Comparison of ENCODE assay signal across 21 cellular contexts in genomic region chr2:19086351-19086750, GRCh38.
DNase-seq lines count a peak whose midpoint lies in the region; ATAC-seq and TF ChIP-seq lines count a peak whose summit lies in the region.
"Had no signal": no experiment of that assay in that cellular context is flagged by ENCODE, and none has a peak within 500 bp of the region (broad histone marks: within the 10 kb centered on the region; RNA-seq: fewer than 3 reads in every experiment).

No MANE protein-coding gene starts in this region.

- peak overlapping the region; percentile 46 for H3K27ac Mint-ChIP-seq in nephron progenitor cell
- H3K27ac Mint-ChIP-seq: CD4-positive, CD25-positive, alpha-beta regulatory T cell had no signal

- peak; percentile 22 for DNase-seq in ELF-1 (ENCODE audit: low read depth, low spot score)
- peak; percentile 50 for DNase-seq in iPS DF 6.9 (ENCODE audit: low read depth, low spot score)
- DNase-seq in nephron progenitor cell: no peak
- no peak for DNase-seq in central memory CD4-positive, alpha-beta T cell
- DNase-seq: BE2C; CD4-positive, CD25-positive, alpha-beta regulatory T cell; COR-L47; DMS 273 treated with DMSO at 0.1 percent for 48 hours; DND-41; NCI-H1417 treated with DMSO at 0.1 percent for 48 hours; NCI-H187 treated with DMSO at 0.1 percent for 48 hours; NCI-H226; NCI-H524; PC-3; RPMI8226; SHP77 treated with DMSO at 0.1 percent for 48 hours; SK-N-SH had no signal

- peaks cover 25% of the 10 kb centered on the region for H3K9me3 Mint-ChIP-seq in nephron progenitor cell

- H3K27ac ChIP-seq in HUES64 (ENCODE audit: low read depth, low read length) (peak overlapping the region; percentile 96), iPS DF 6.9 (ENCODE audit: low read length) (no peak overlapping the region)
- H3K27ac ChIP-seq: KMS-11 had no signal

- 8% methylated on average over 3 of the region's 3 CpGs for WGBS in HUES64
- WGBS in iPS DF 6.9 (ENCODE audit: insufficient coverage, insufficient read length): no CpG with 5 or more reads among the region's 3 CpGs

- no peak for TF ChIP-seq CTCF in nephron progenitor cell (IDR thresholded peaks at IDR 0.05)

- H3K27me3 Mint-ChIP-seq in nephron progenitor cell (ENCODE audit: low read depth, poor library complexity): peaks cover 5% of the 10 kb centered on the region
- H3K27me3 Mint-ChIP-seq: CD4-positive, CD25-positive, alpha-beta regulatory T cell had no signal

- ATAC-seq in HG03039 (IDR thresholded peaks at IDR 0.05; ENCODE audit: unreplicated experiment) (no peak), GM19452 (IDR thresholded peaks at IDR 0.05; ENCODE audit: unreplicated experiment) (no peak)
- ATAC-seq: PC-3 had no signal

- H3K36me3 ChIP-seq in HUES64 (ENCODE audit: insufficient read depth, low read length) (no peaks in the 10 kb centered on the region), iPS DF 6.9 (ENCODE audit: control insufficient read depth, insufficient read depth, low read length) (no peaks in the 10 kb centered on the region)
- H3K36me3 ChIP-seq: BE2C had no signal

- no peak overlapping the region for H3K4me3 Mint-ChIP-seq in nephron progenitor cell
- H3K4me3 Mint-ChIP-seq: CD4-positive, CD25-positive, alpha-beta regulatory T cell had no signal

- peaks cover 18% of the 10 kb centered on the region for H3K36me3 Mint-ChIP-seq in nephron progenitor cell (ENCODE audit: low read depth)
- H3K36me3 Mint-ChIP-seq: CD4-positive, CD25-positive, alpha-beta regulatory T cell had no signal

- peaks cover 23% of the 10 kb centered on the region for H3K4me1 ChIP-seq in HUES64 (ENCODE audit: insufficient read depth, low read length)
- H3K4me1 ChIP-seq in iPS DF 6.9 (ENCODE audit: control insufficient read depth, insufficient read depth, low read length): 0 out of 2 replicates have a peak, but pooled peaks cover 3% of the 10 kb centered on the region
- H3K4me1 ChIP-seq: BE2C had no signal

- H3K4me1 Mint-ChIP-seq in nephron progenitor cell: peaks cover 19% of the 10 kb centered on the region
- H3K4me1 Mint-ChIP-seq: CD4-positive, CD25-positive, alpha-beta regulatory T cell had no signal

- H3K4me3 ChIP-seq in HUES64 (ENCODE audit: low read length) (no peak overlapping the region), iPS DF 6.9 (ENCODE audit: low read length) (no peak overlapping the region)

- peak overlapping the region; percentile 55; the same call in 1 of the 2 replicates for H3K9ac ChIP-seq in HUES64 (ENCODE audit: low read depth, low read length)
- H3K9ac ChIP-seq: KMS-11, SK-N-SH had no signal

- H3K9me3 ChIP-seq in HUES64 (ENCODE audit: insufficient read depth, low read depth, low read length) (no peaks in the 10 kb centered on the region), iPS DF 6.9 (ENCODE audit: control insufficient read depth, insufficient read depth, low read length) (no peaks in the 10 kb centered on the region)
- H3K9me3 ChIP-seq: BE2C, SK-N-SH had no signal

- H3K27me3 ChIP-seq in HUES64 (ENCODE audit: insufficient read depth, low read length): no peaks in the 10 kb centered on the region
- H3K27me3 ChIP-seq in iPS DF 6.9 (ENCODE audit: control insufficient read depth, insufficient read depth, low read length): no peaks in the 10 kb centered on the region
- H3K27me3 ChIP-seq: BE2C had no signal

Comparison
In these comparisons a context has a peak if more than half of its experiments do, and no peak if none do; other contexts are left out.
1. DNase-seq: peak in ELF-1 (single experiment) and iPS DF 6.9 (single experiment); none in nephron progenitor cell (single experiment) and central memory CD4-positive, alpha-beta T cell (single experiment).